20 cellular contexts compared by ENCODE assay signal in genomic region chr2:203715744-203716143, GRCh38. TPM values are rescaled to one million over a fixed set of nuclear protein-coding genes. Genes with fewer than 3 reads are reported as not detected.
DNase-seq lines count a peak whose midpoint lies in the region; ATAC-seq and TF ChIP-seq lines count a peak whose summit lies in the region.
"Had no signal": no experiment of that assay in that cellular context is flagged by ENCODE, and none has a peak within 500 bp of the region (broad histone marks: within the 10 kb centered on the region; RNA-seq: fewer than 3 reads in every experiment).

No MANE protein-coding gene starts in this region.

- H3K27me3 Mint-ChIP-seq in activated CD4-positive, alpha-beta T cell treated with anti-CD3 and anti-CD28 coated beads, Interleukin-2, amount 10 ng/mL, durations not matched to agents 7 days and 5 days = no peaks in the 10 kb centered on the region
- H3K27me3 Mint-ChIP-seq in GM23338 (ENCODE audit: insufficient read depth, low read depth, poor library complexity) = peaks cover 2% of the 10 kb centered on the region
- H3K27me3 Mint-ChIP-seq in activated T-helper 1 cell treated with anti-CD3 and anti-CD28 coated beads, Interleukin-12 subunit alpha, Interleukin-12 subunit beta, Interleukin-2, Interleukin-4 antibody, amounts not matched to agents 30 ng/mL and 10 ng/mL and 1 ng/mL, durations not matched to agents 14 hours and 24 hours and 36 hours (ENCODE audit: insufficient read depth) = no peaks in the 10 kb centered on the region
- no peaks in the 10 kb centered on the region for H3K27me3 Mint-ChIP-seq in naive thymus-derived CD4-positive, alpha-beta T cell

- CTCF ChIA-PET in activated CD4-positive, alpha-beta T cell treated with anti-CD3 and anti-CD28 coated beads, Interleukin-2, amount 10 ng/mL, durations not matched to agents 7 days and 5 days (lab: Charles Lee) = interaction anchor here (0.7 to 1.4 kb wide), 3 partner anchors 9 to 25 kb away, joined by 3 to 4 read pairs (median 3); no protein-coding TSS in a partner anchor
- CTCF ChIA-PET in naive thymus-derived CD4-positive, alpha-beta T cell (lab: Charles Lee) = interaction anchor here (1.5 kb wide), 2 partner anchors 9 to 25 kb away, joined by 3 to 8 read pairs; partner anchors contain the start of gene CD28

- H3K79me2 ChIP-seq in GM23338 (replicated peaks; ENCODE audit: insufficient read depth) = no peaks in the 10 kb centered on the region

- H3K27ac ChIP-seq in GM23338 (ENCODE audit: low read depth) = no peak overlapping the region
- H3K27ac ChIP-seq in naive thymus-derived CD4-positive, alpha-beta T cell (ENCODE audit: low read depth, low read length) = peak overlapping the region; percentile 71
- no peak overlapping the region for H3K27ac ChIP-seq in brain microvascular endothelial cell
- H3K27ac ChIP-seq: right atrium auricular region had no signal

- H3K4me3 ChIP-seq in GM23338 (no peak overlapping the region), brain microvascular endothelial cell (ENCODE audit: low read depth, low read length) (no peak overlapping the region)
- H3K4me3 ChIP-seq in naive thymus-derived CD4-positive, alpha-beta T cell (ENCODE audit: low read length) = no peak overlapping the region
- H3K4me3 ChIP-seq: right atrium auricular region had no signal

- H3K4me1 ChIP-seq in GM23338 (ENCODE audit: insufficient read depth) = peaks cover 17% of the 10 kb centered on the region
- H3K4me1 ChIP-seq in naive thymus-derived CD4-positive, alpha-beta T cell (ENCODE audit: control insufficient read depth in 2 of 2, insufficient read depth in 2 of 2, low read length in 2 of 2) = peaks cover 90 to 92% of the 10 kb centered on the region in 2 donors
- H3K4me1 ChIP-seq: right atrium auricular region had no signal

- no peaks in the 10 kb centered on the region for H3K27me3 ChIP-seq in GM23338 (ENCODE audit: insufficient read depth)
- no peaks in the 10 kb centered on the region for H3K27me3 ChIP-seq in naive thymus-derived CD4-positive, alpha-beta T cell (ENCODE audit: control insufficient read depth in 2 of 2, insufficient read depth in 2 of 2, low read length in 2 of 2)
- H3K27me3 ChIP-seq in brain microvascular endothelial cell (replicated peaks) = no peaks in the 10 kb centered on the region
- H3K27me3 ChIP-seq: right atrium auricular region had no signal

- peak overlapping the region; percentile 62 for H3K27ac Mint-ChIP-seq in activated CD4-positive, alpha-beta T cell treated with anti-CD3 and anti-CD28 coated beads, Interleukin-2, amount 10 ng/mL, durations not matched to agents 7 days and 5 days
- H3K27ac Mint-ChIP-seq in GM23338 = no peak overlapping the region
- peak overlapping the region; percentile 77 for H3K27ac Mint-ChIP-seq in activated T-helper 1 cell treated with anti-CD3 and anti-CD28 coated beads, Interleukin-12 subunit alpha, Interleukin-12 subunit beta, Interleukin-2, Interleukin-4 antibody, amounts not matched to agents 30 ng/mL and 10 ng/mL and 1 ng/mL, durations not matched to agents 14 hours and 24 hours and 36 hours
- peak overlapping the region; percentile 78 to 99 (median 95) for H3K27ac Mint-ChIP-seq in naive thymus-derived CD4-positive, alpha-beta T cell

- peaks cover 3% of the 10 kb centered on the region; the same call in 1 of the 2 replicates for H3K9me2 ChIP-seq in GM23338 (ENCODE audit: insufficient read depth)

- no peaks in the 10 kb centered on the region for H4K20me1 ChIP-seq in GM23338 (replicated peaks; ENCODE audit: insufficient read depth)

- no peaks in the 10 kb centered on the region for H3F3A ChIP-seq in GM23338 (replicated peaks; ENCODE audit: low read depth)

- POLR2A ChIA-PET in activated CD4-positive, alpha-beta T cell treated with anti-CD3 and anti-CD28 coated beads, Interleukin-2, amount 10 ng/mL, durations not matched to agents 7 days and 5 days (lab: Charles Lee) = no interaction called here
- POLR2A ChIA-PET in naive thymus-derived CD4-positive, alpha-beta T cell (lab: Charles Lee) = interaction anchor here (1.0 to 11.2 kb wide), 7 partner anchors 9 to 146 kb away, joined by 3 to 343 read pairs (median 3); partner anchors contain the start of gene CD28

- H3K36me3 ChIP-seq in GM23338 (ENCODE audit: insufficient read depth) (no peaks in the 10 kb centered on the region), brain microvascular endothelial cell (replicated peaks) (no peaks in the 10 kb centered on the region)
- H3K36me3 ChIP-seq in naive thymus-derived CD4-positive, alpha-beta T cell (ENCODE audit: control insufficient read depth in 2 of 3, insufficient read depth in 3 of 3, low read length in 3 of 3) = peaks cover 0 to 11% (median 0%) of the 10 kb centered on the region in 3 experiments
- H3K36me3 ChIP-seq: right atrium auricular region had no signal

- peaks cover 9% of the 10 kb centered on the region for H3K9me3 Mint-ChIP-seq in activated CD4-positive, alpha-beta T cell treated with anti-CD3 and anti-CD28 coated beads, Interleukin-2, amount 10 ng/mL, durations not matched to agents 7 days and 5 days
- no peaks in the 10 kb centered on the region for H3K9me3 Mint-ChIP-seq in GM23338
- peaks cover 3% of the 10 kb centered on the region for H3K9me3 Mint-ChIP-seq in activated T-helper 1 cell treated with anti-CD3 and anti-CD28 coated beads, Interleukin-12 subunit alpha, Interleukin-12 subunit beta, Interleukin-2, Interleukin-4 antibody, amounts not matched to agents 30 ng/mL and 10 ng/mL and 1 ng/mL, durations not matched to agents 14 hours and 24 hours and 36 hours
- H3K9me3 Mint-ChIP-seq in naive thymus-derived CD4-positive, alpha-beta T cell = peaks cover 0 to 19% (median 0%) of the 10 kb centered on the region in 11 donors

- peak overlapping the region; percentile 10 for H3K4me3 Mint-ChIP-seq in activated CD4-positive, alpha-beta T cell treated with anti-CD3 and anti-CD28 coated beads, Interleukin-2, amount 10 ng/mL, durations not matched to agents 7 days and 5 days
- H3K4me3 Mint-ChIP-seq in GM23338 = no peak overlapping the region
- H3K4me3 Mint-ChIP-seq in activated T-helper 1 cell treated with anti-CD3 and anti-CD28 coated beads, Interleukin-12 subunit alpha, Interleukin-12 subunit beta, Interleukin-2, Interleukin-4 antibody, amounts not matched to agents 30 ng/mL and 10 ng/mL and 1 ng/mL, durations not matched to agents 14 hours and 24 hours and 36 hours = peak overlapping the region; percentile 63
- H3K4me3 Mint-ChIP-seq in naive thymus-derived CD4-positive, alpha-beta T cell = peak overlapping the region; percentile 30 to 96 (median 78)

- H2AFZ ChIP-seq in GM23338 = peak overlapping the region; percentile 66

- TF ChIP-seq CTCF in GM23338 (conservative IDR thresholded peaks at IDR 0.05; ENCODE audit: low read depth in 2 of 2) (no peak), brain microvascular endothelial cell (IDR thresholded peaks at IDR 0.05; ENCODE audit: low read depth, low read length, missing control alignments) (no peak)

- ATAC-seq in GM23338 = no peak
- ATAC-seq in naive thymus-derived CD4-positive, alpha-beta T cell = no peak
- no peak for ATAC-seq in HG03439 (IDR thresholded peaks at IDR 0.05; ENCODE audit: unreplicated experiment)
- ATAC-seq: HCT116, Right ventricle myocardium inferior had no signal

- no peak overlapping the region for H3K4me2 ChIP-seq in GM23338

- intact Hi-C loops in activated T-helper 1 cell treated with anti-CD3 and anti-CD28 coated beads, Interleukin-12 subunit alpha, Interleukin-12 subunit beta, Interleukin-2, Interleukin-4 antibody, amounts not matched to agents 30 ng/mL and 10 ng/mL and 1 ng/mL, durations not matched to agents 14 hours and 24 hours and 36 hours (cut with micrococcal nuclease) = no loop called here
- intact Hi-C loops in naive thymus-derived CD4-positive, alpha-beta T cell (cut with micrococcal nuclease) = no loop called here

- no peak for DNase-seq in activated CD4-positive, alpha-beta T cell treated with anti-CD3 and anti-CD28 coated beads, Interleukin-2, amount 10 ng/mL, durations not matched to agents 7 days and 5 days
- DNase-seq in activated CD4-positive, alpha-beta T cell treated with anti-CD3 and anti-CD28 coated beads, Interleukin-2, amount 50 U/mL, for 4 hours = no peak
- DNase-seq in GM23338 (ENCODE audit: low spot score) (no peak), NCI-H2029 (lab: John Stamatoyannopoulos, UW) (no peak), brain microvascular endothelial cell (no peak)
- no peak for DNase-seq in activated T-helper 1 cell treated with anti-CD3 and anti-CD28 coated beads, Interleukin-12 subunit alpha, Interleukin-12 subunit beta, Interleukin-2, Interleukin-4 antibody, amounts not matched to agents 30 ng/mL and 10 ng/mL and 1 ng/mL, durations not matched to agents 14 hours and 24 hours and 36 hours (ENCODE audit: low spot score)
- no peak for DNase-seq in naive thymus-derived CD4-positive, alpha-beta T cell
- DNase-seq: activated gamma-delta T cell, mammary epithelial cell, NCI-H1417, NCI-H2171 treated with DMSO at 0.1 percent for 48 hours, NCI-H526 treated with DMSO at 0.1 percent for 48 hours, occipital lobe, SW 1271 had no signal

- H3K9me3 ChIP-seq in naive thymus-derived CD4-positive, alpha-beta T cell (ENCODE audit: control insufficient read depth in 2 of 3, low read length in 3 of 3) = no peaks in the 10 kb centered on the region
- H3K9me3 ChIP-seq: right atrium auricular region had no signal

- in situ Hi-C loops in brain microvascular endothelial cell (cut with HindIII; ENCODE audit: low pct_ligation_motif_present, low sequenced_read_pairs) = no loop called here

- peaks cover 85% of the 10 kb centered on the region for H3K36me3 Mint-ChIP-seq in activated CD4-positive, alpha-beta T cell treated with anti-CD3 and anti-CD28 coated beads, Interleukin-2, amount 10 ng/mL, durations not matched to agents 7 days and 5 days (ENCODE audit: low read depth)
- no peaks in the 10 kb centered on the region for H3K36me3 Mint-ChIP-seq in GM23338 (ENCODE audit: low read depth)
- peaks cover 67% of the 10 kb centered on the region for H3K36me3 Mint-ChIP-seq in activated T-helper 1 cell treated with anti-CD3 and anti-CD28 coated beads, Interleukin-12 subunit alpha, Interleukin-12 subunit beta, Interleukin-2, Interleukin-4 antibody, amounts not matched to agents 30 ng/mL and 10 ng/mL and 1 ng/mL, durations not matched to agents 14 hours and 24 hours and 36 hours (ENCODE audit: low read depth)
- H3K36me3 Mint-ChIP-seq in naive thymus-derived CD4-positive, alpha-beta T cell = peaks cover 29 to 64% (median 42%) of the 10 kb centered on the region in 5 donors

- peaks cover 97% of the 10 kb centered on the region for H3K4me1 Mint-ChIP-seq in activated CD4-positive, alpha-beta T cell treated with anti-CD3 and anti-CD28 coated beads, Interleukin-2, amount 10 ng/mL, durations not matched to agents 7 days and 5 days
- peaks cover 11% of the 10 kb centered on the region; the same call in 2 of the 3 replicates for H3K4me1 Mint-ChIP-seq in GM23338
- H3K4me1 Mint-ChIP-seq in activated T-helper 1 cell treated with anti-CD3 and anti-CD28 coated beads, Interleukin-12 subunit alpha, Interleukin-12 subunit beta, Interleukin-2, Interleukin-4 antibody, amounts not matched to agents 30 ng/mL and 10 ng/mL and 1 ng/mL, durations not matched to agents 14 hours and 24 hours and 36 hours (ENCODE audit: low read depth) = peaks cover 96% of the 10 kb centered on the region
- H3K4me1 Mint-ChIP-seq in naive thymus-derived CD4-positive, alpha-beta T cell = peaks cover 64 to 100% (median 90%) of the 10 kb centered on the region in 7 donors

RNA-seq across cellular contexts. Expression of gene CD28, which starts 9.3 kb away (rescaled TPM):
- total RNA-seq in activated CD4-positive, alpha-beta T cell treated with anti-CD3 and anti-CD28 coated beads, Interleukin-2, amount 10 ng/mL, durations not matched to agents 7 days and 5 days = 100 to 1,000 TPM; 151 to 163 TPM
- total RNA-seq in GM23338 (2014; rRNA removed; shearing (Covaris generic)) = not detected in 2 replicates
- polyA plus RNA-seq in GM23338 (2016; fragmentation: Nextera tagmentation; extraction: Ambion mirVana) = not detected in 2 replicates
- total RNA-seq in activated T-helper 1 cell treated with anti-CD3 and anti-CD28 coated beads, Interleukin-12 subunit alpha, Interleukin-12 subunit beta, Interleukin-2, Interleukin-4 antibody, amounts not matched to agents 30 ng/mL and 10 ng/mL and 1 ng/mL, durations not matched to agents 14 hours and 24 hours and 36 hours = 132 and 133 TPM in 2 replicates
- 100 to 1,000 TPM in 4 of 5 experiments, 10 to 100 TPM in 1; 66.7 to 224 (median 121) TPM for total RNA-seq in naive thymus-derived CD4-positive, alpha-beta T cell
- polyA plus RNA-seq in naive thymus-derived CD4-positive, alpha-beta T cell = 10 to 100 TPM; 52.2 to 67.5 TPM
- total RNA-seq: fibroblast of lung, mammary epithelial cell had no signal
- polyA plus RNA-seq: BJ, mammary epithelial cell had no signal

Comparison
In these comparisons a context has a peak if more than half of its experiments do, and no peak if none do; other contexts are left out.
1. RNA of gene CD28, which starts 9.3 kb away (total RNA-seq): 151 to 163 TPM in activated CD4-positive, alpha-beta T cell treated with anti-CD3 and anti-CD28 coated beads, Interleukin-2, amount 10 ng/mL, durations not matched to agents 7 days and 5 days, 132 to 133 TPM in activated T-helper 1 cell treated with anti-CD3 and anti-CD28 coated beads, Interleukin-12 subunit alpha, Interleukin-12 subunit beta, Interleukin-2, Interleukin-4 antibody, amounts not matched to agents 30 ng/mL and 10 ng/mL and 1 ng/mL, durations not matched to agents 14 hours and 24 hours and 36 hours and 66.7 to 224 TPM in naive thymus-derived CD4-positive, alpha-beta T cell; not detected in GM23338; every median in the first group is over 10 times any median in the second.